20 cellular contexts compared by ENCODE assay signal in genomic region chr2:5609191-5609590, GRCh38.
DNase-seq lines count a peak whose midpoint lies in the region; ATAC-seq and TF ChIP-seq lines count a peak whose summit lies in the region.
"Had no signal": no experiment of that assay in that cellular context is flagged by ENCODE, and none has a peak within 500 bp of the region (broad histone marks: within the 10 kb centered on the region; RNA-seq: fewer than 3 reads in every experiment).

No MANE protein-coding gene starts in this region.

- H3K9me3 ChIP-seq in SK-N-MC (ENCODE audit: low read depth, low read length) (no peaks in the 10 kb centered on the region), neuronal stem cell (replicated peaks in 1 of 2; ENCODE audit: control insufficient read depth in 2 of 2, insufficient read depth in 1 of 2, low read depth in 1 of 2, low read length in 2 of 2) (no peaks in the 10 kb centered on the region), left ventricle myocardium inferior (replicated peaks) (no peaks in the 10 kb centered on the region)

- H3K4me1 ChIP-seq in neuronal stem cell (ENCODE audit: control insufficient read depth in 2 of 2, insufficient read depth in 1 of 2, low read depth in 1 of 2, low read length in 2 of 2) (no peaks in the 10 kb centered on the region), left ventricle myocardium inferior (no peaks in the 10 kb centered on the region)

- H3K14ac ChIP-seq in neuronal stem cell (ENCODE audit: low read length), result no peak overlapping the region

- H2AFZ ChIP-seq in neuronal stem cell (ENCODE audit: low read length), result peak overlapping the region; percentile 25

- H3K27me3 ChIP-seq in H7 (ENCODE audit: control insufficient read depth, insufficient read depth, low read length) (no peaks in the 10 kb centered on the region), neuronal stem cell (ENCODE audit: control insufficient read depth in 3 of 3, insufficient read depth in 3 of 3, low read depth in 1 of 3, low read length in 3 of 3) (no peaks in the 10 kb centered on the region), left ventricle myocardium inferior (ENCODE audit: low read depth) (peaks cover 33% of the 10 kb centered on the region)

- no peak overlapping the region for H2AK5ac ChIP-seq in neuronal stem cell (ENCODE audit: low read depth, low read length)

- H3K36me3 ChIP-seq in H7 (replicated peaks; ENCODE audit: control insufficient read depth, insufficient read depth, low read length), result no peaks in the 10 kb centered on the region
- H3K36me3 ChIP-seq in SK-N-MC (ENCODE audit: insufficient read depth, low read length), result no peaks in the 10 kb centered on the region
- no peaks in the 10 kb centered on the region for H3K36me3 ChIP-seq in neuronal stem cell (replicated peaks in 1 of 2; ENCODE audit: control insufficient read depth in 2 of 2, insufficient read depth in 2 of 2, low read length in 2 of 2)
- H3K36me3 ChIP-seq in left ventricle myocardium inferior, result no peaks in the 10 kb centered on the region

- no peak overlapping the region for H3K4ac ChIP-seq in neuronal stem cell (ENCODE audit: low read length)

- TF ChIP-seq CTCF in left ventricle myocardium inferior (IDR thresholded peaks at IDR 0.05; ENCODE audit: borderline replicate concordance), result no peak

- H4K91ac ChIP-seq in neuronal stem cell (ENCODE audit: low read depth, low read length, poor library complexity), result no peak overlapping the region

- H2BK12ac ChIP-seq in neuronal stem cell (ENCODE audit: low read length), result no peak overlapping the region

- H3K18ac ChIP-seq in neuronal stem cell (ENCODE audit: low read length), result no peak overlapping the region

- H2BK120ac ChIP-seq in neuronal stem cell (ENCODE audit: low read depth, low read length), result no peak overlapping the region

- no peak overlapping the region for H3K23ac ChIP-seq in neuronal stem cell (ENCODE audit: low read depth, low read length, poor library complexity)

- H3K27ac ChIP-seq in SK-N-MC (no peak overlapping the region), neuronal stem cell (replicated peaks; ENCODE audit: low read length) (no peak overlapping the region), left ventricle myocardium inferior (replicated peaks) (no peak overlapping the region)
- H3K27ac ChIP-seq: KMS-11 had no signal

- no peak overlapping the region for H3K4me2 ChIP-seq in neuronal stem cell (ENCODE audit: insufficient read depth, low read length, poor library complexity, severe bottlenecking)
- H3K4me2 ChIP-seq: KMS-11 had no signal

- no peak overlapping the region for H4K8ac ChIP-seq in neuronal stem cell (ENCODE audit: low read depth, low read length)

- DNase-seq in H7 (peak; percentile 43), SK-N-MC (ENCODE audit: low read depth, low spot score) (no peak), iPS-NIHi7 (ENCODE audit: extremely low spot score) (peak; percentile 28), neuronal stem cell (ENCODE audit: low spot score) (peak; percentile 14), SW480 (ENCODE audit: low spot score) (no peak), left ventricle myocardium inferior (no peak)
- DNase-seq: CD4-positive, CD25-positive, alpha-beta regulatory T cell; DMS79; HCEC 1CT; IMR-90; NCI-H1105; NCI-H146; NCI-H2029; NCI-H226; NCI-H524; NCI-H774; Right ventricle myocardium superior had no signal

- H2BK5ac ChIP-seq in neuronal stem cell (ENCODE audit: low read length), result no peak overlapping the region

- H2BK15ac ChIP-seq in neuronal stem cell (ENCODE audit: low read length), result no peak overlapping the region

- no CpG with 5 or more reads among the region's 3 CpGs for WGBS in neuronal stem cell (ENCODE audit: extremely low coverage in 2 of 2, insufficient read length in 2 of 2, insufficient replicate concordance in 1 of 2), 2 donors

- H3K79me1 ChIP-seq in neuronal stem cell (ENCODE audit: low read depth, low read length), result no peaks in the 10 kb centered on the region

- H3K4me3 ChIP-seq in H7 (ENCODE audit: insufficient read depth, low read depth, low read length), result no peak overlapping the region
- peak overlapping the region; percentile 33 for H3K4me3 ChIP-seq in SK-N-MC
- H3K4me3 ChIP-seq in neuronal stem cell (ENCODE audit: low read length in 2 of 2), result no peak overlapping the region
- H3K4me3 ChIP-seq in left ventricle myocardium inferior, result no peak overlapping the region
- H3K4me3 ChIP-seq: GM12878 had no signal

- ATAC-seq in HG03025 (IDR thresholded peaks at IDR 0.05; ENCODE audit: low FRiP score, unreplicated experiment), result no peak
- ATAC-seq: GM12878 had no signal

- intact Hi-C loops in left ventricle myocardium inferior (cut with micrococcal nuclease), result no loop called here

- no peak overlapping the region for H3K9ac ChIP-seq in SK-N-MC (ENCODE audit: insufficient read length)
- H3K9ac ChIP-seq in neuronal stem cell (ENCODE audit: low read depth, low read length, poor library complexity), result no peak overlapping the region
- H3K9ac ChIP-seq: KMS-11 had no signal

Comparison
In these comparisons a context has a peak if more than half of its experiments do, and no peak if none do; other contexts are left out.
1. DNase-seq: peak in H7 (single experiment), iPS-NIHi7 (single experiment) and neuronal stem cell (single experiment); none in SK-N-MC (single experiment), SW480 (single experiment) and left ventricle myocardium inferior (single experiment).